In the genomic region with DNA sequence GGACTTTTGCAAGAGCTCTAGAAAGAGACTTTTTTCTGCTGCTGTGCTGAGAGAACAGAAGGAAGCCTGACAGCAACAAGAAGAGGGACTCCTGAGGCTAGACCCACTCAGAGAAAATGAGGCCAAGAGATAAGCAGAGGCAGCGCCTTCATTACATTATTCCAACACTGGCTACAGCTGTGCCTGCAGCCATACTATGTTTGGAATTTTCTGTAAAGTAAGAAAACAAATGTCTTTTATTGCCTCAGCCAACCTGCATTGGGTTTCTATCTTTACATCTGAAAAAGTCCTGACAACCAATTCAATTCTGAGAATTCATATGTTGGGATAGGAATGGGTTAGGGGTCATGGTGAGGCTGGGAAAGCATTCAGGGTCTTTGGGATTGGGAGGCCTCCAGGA, we compare ENCODE assay signal across 28 cellular contexts. TPM values are rescaled to one million over a fixed set of nuclear protein-coding genes. Genes with fewer than 3 reads are reported as not detected.
"Had no signal": no experiment of that assay in that cellular context is flagged by ENCODE, and none has a peak within 500 bp of the region (broad histone marks: within the 10 kb centered on the region; RNA-seq: fewer than 3 reads in every experiment).

No MANE protein-coding gene starts in this region.

- H3K4me3 ChIP-seq: pancreas, prostate gland, right lobe of liver, sigmoid colon, stomach, thoracic aorta, thyroid gland, tibial nerve, upper lobe of right lung, uterus had no signal

- H3K36me3 Mint-ChIP-seq: naive thymus-derived CD8-positive, alpha-beta T cell; natural killer cell treated with Interleukin-12 subunit alpha and Interleukin-12 subunit beta and Interleukin-15 and Interleukin-18, amount 100 ng/mL, for 72 hours; stimulated activated effector memory CD8-positive, alpha-beta T cell treated with anti-CD3 and anti-CD28 coated beads, Interleukin-12 subunit alpha, Interleukin-12 subunit beta, amount 100 ng/mL, for 72 hours; stimulated activated naive B cell treated with anti-CD40 and anti-IgM and Interleukin-4, amounts not matched to agents 10 μg/mL and 1 μg/mL and 100 μg/mL, for 72 hours; type B pancreatic cell had no signal

- H3K4me1 ChIP-seq: pancreas, prostate gland, right lobe of liver, stomach, thyroid gland, tibial nerve, upper lobe of right lung, uterus had no signal

- H3K4me1 Mint-ChIP-seq: nephron progenitor cell; stimulated activated effector memory CD8-positive, alpha-beta T cell treated with anti-CD3 and anti-CD28 coated beads, Interleukin-12 subunit alpha, Interleukin-12 subunit beta, amount 100 ng/mL, for 72 hours had no signal

- H3K27me3 ChIP-seq: pancreas, right lobe of liver, sigmoid colon, stomach, thyroid gland, tibial nerve, upper lobe of right lung, uterus had no signal

- DNase-seq: naive thymus-derived CD8-positive, alpha-beta T cell; nephron progenitor cell; pancreas; retina; right cardiac atrium; right lobe of liver; sigmoid colon; small intestine; stimulated activated CD4-positive, alpha-beta T cell treated with anti-CD3 and anti-CD28 coated beads, Interleukin-15, amount 100 ng/mL, for 24 hours; stimulated activated CD4-positive, alpha-beta T cell treated with anti-CD3 and anti-CD28 coated beads, Interleukin-2, amount 100 ng/mL, for 24 hours; stimulated activated CD4-positive, alpha-beta T cell treated with anti-CD3 and anti-CD28 coated beads, Interleukin-2, amount 100 ng/mL, for 48 hours; stimulated activated CD4-positive, alpha-beta T cell treated with anti-CD3 and anti-CD28 coated beads, Interleukin-4, amount 100 ng/mL, for 24 hours; stimulated activated naive CD4-positive, alpha-beta T cell treated with Interleukin-2 at 50 U/mL for 16 hours; stomach; thyroid gland; upper lobe of right lung; uterus had no signal

- H3K36me3 ChIP-seq: neutrophil, pancreas, prostate gland, right lobe of liver, sigmoid colon, stomach, thoracic aorta, thyroid gland, upper lobe of right lung, uterus had no signal

- H3K9me3 Mint-ChIP-seq: naive thymus-derived CD8-positive, alpha-beta T cell; natural killer cell treated with Interleukin-12 subunit alpha and Interleukin-12 subunit beta and Interleukin-15 and Interleukin-18, amount 100 ng/mL, for 72 hours; neural crest cell; stimulated activated effector memory CD8-positive, alpha-beta T cell treated with anti-CD3 and anti-CD28 coated beads, Interleukin-12 subunit alpha, Interleukin-12 subunit beta, amount 100 ng/mL, for 72 hours; stimulated activated naive B cell treated with anti-CD40 and anti-IgM and Interleukin-4, amounts not matched to agents 10 μg/mL and 1 μg/mL and 100 μg/mL, for 72 hours; stimulated activated naive CD8-positive, alpha-beta T cell treated with anti-CD3 and anti-CD28 coated beads, Interleukin-15, Interleukin-2, amounts not matched to agents 100 ng/mL and 50 ng/mL, for 24 hours; type B pancreatic cell had no signal

- ATAC-seq: naive thymus-derived CD8-positive, alpha-beta T cell; natural killer cell treated with Interleukin-12 subunit alpha and Interleukin-12 subunit beta and Interleukin-15 and Interleukin-18, amount 100 ng/mL, for 72 hours; right cardiac atrium; stimulated activated effector memory CD8-positive, alpha-beta T cell treated with anti-CD3 and anti-CD28 coated beads, Interleukin-12 subunit alpha, Interleukin-12 subunit beta, amount 100 ng/mL, for 72 hours had no signal

- H3K9me3 ChIP-seq: neutrophil, pancreas, prostate gland, right lobe of liver, sigmoid colon, stomach, thoracic aorta, thyroid gland, tibial nerve, upper lobe of right lung, uterus had no signal

- H3K27ac Mint-ChIP-seq: natural killer cell treated with Interleukin-12 subunit alpha and Interleukin-12 subunit beta and Interleukin-15 and Interleukin-18, amount 100 ng/mL, for 72 hours; nephron progenitor cell; stimulated activated effector memory CD8-positive, alpha-beta T cell treated with anti-CD3 and anti-CD28 coated beads, Interleukin-12 subunit alpha, Interleukin-12 subunit beta, amount 100 ng/mL, for 72 hours; type B pancreatic cell had no signal

- H3K27ac ChIP-seq: neutrophil, pancreas, prostate gland, right lobe of liver, sigmoid colon, stomach, thoracic aorta, thyroid gland, tibial nerve, upper lobe of right lung, uterus had no signal

- H3K4me3 Mint-ChIP-seq: naive thymus-derived CD8-positive, alpha-beta T cell; natural killer cell treated with Interleukin-12 subunit alpha and Interleukin-12 subunit beta and Interleukin-15 and Interleukin-18, amount 100 ng/mL, for 72 hours; nephron progenitor cell; neural crest cell; stimulated activated effector memory CD8-positive, alpha-beta T cell treated with anti-CD3 and anti-CD28 coated beads, Interleukin-12 subunit alpha, Interleukin-12 subunit beta, amount 100 ng/mL, for 72 hours; stimulated activated naive B cell treated with anti-CD40 and anti-IgM and Interleukin-4, amounts not matched to agents 10 μg/mL and 1 μg/mL and 100 μg/mL, for 72 hours; stimulated activated naive CD8-positive, alpha-beta T cell treated with anti-CD3 and anti-CD28 coated beads, Interleukin-15, Interleukin-2, amounts not matched to agents 100 ng/mL and 50 ng/mL, for 24 hours; type B pancreatic cell had no signal

RNA-seq across cellular contexts. Expression of a gene that starts 33.7 kb away (rescaled TPM):
- total RNA-seq: naive thymus-derived CD8-positive, alpha-beta T cell; natural killer cell treated with Interleukin-12 subunit alpha and Interleukin-12 subunit beta and Interleukin-15 and Interleukin-18, amount 100 ng/mL, for 72 hours; neural crest cell; posterior vena cava; right lobe of liver; sigmoid colon had no signal
